In the genomic region with DNA sequence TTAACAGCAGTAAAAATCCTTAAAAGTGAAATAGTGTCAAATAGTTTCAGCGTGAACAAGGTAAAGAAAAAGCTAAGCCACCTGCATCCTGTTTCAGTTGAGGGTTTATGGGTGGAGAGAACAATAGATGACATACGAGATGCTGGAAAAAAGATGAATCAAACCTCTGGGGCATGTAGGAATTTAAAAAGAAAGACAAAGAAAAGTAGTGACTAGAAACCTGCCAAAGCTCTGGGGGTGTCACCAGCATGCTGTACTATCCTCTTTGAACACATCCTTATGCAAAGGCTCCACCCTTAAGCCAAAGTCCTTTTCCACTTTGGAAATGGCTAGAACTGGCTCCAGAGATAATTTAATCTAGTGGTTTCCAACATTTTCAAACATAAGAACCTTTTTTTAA, we compare ENCODE assay signal across 1 cellular context.
TF ChIP-seq lines count a peak whose summit lies in the region.

No MANE protein-coding gene starts in this region.

TF ChIP-seq in GM23338, 12 proteins besides CTCF, POLR2A, EP300 and RAD21 (continued from another document):
- no peak for TF ChIP-seq ZNF462 (CRISPR knock-in tag; IDR thresholded peaks at IDR 0.05)
- TF ChIP-seq EZH2 (IDR thresholded peaks at IDR 0.05; ENCODE audit: low read depth, unreplicated experiment): no peak
- no peak for TF ChIP-seq POLR2AphosphoS5 (IDR thresholded peaks at IDR 0.05; ENCODE audit: low read depth)
- TF ChIP-seq, protein P1, sequence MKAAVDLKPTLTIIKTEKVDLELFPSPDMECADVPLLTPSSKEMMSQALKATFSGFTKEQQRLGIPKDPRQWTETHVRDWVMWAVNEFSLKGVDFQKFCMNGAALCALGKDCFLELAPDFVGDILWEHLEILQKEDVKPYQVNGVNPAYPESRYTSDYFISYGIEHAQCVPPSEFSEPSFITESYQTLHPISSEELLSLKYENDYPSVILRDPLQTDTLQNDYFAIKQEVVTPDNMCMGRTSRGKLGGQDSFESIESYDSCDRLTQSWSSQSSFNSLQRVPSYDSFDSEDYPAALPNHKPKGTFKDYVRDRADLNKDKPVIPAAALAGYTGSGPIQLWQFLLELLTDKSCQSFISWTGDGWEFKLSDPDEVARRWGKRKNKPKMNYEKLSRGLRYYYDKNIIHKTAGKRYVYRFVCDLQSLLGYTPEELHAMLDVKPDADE (IDR thresholded peaks at IDR 0.05): no peak
- TF ChIP-seq ZNF114 (CRISPR knock-in tag; IDR thresholded peaks at IDR 0.05): no peak
- no peak for TF ChIP-seq STAT1 (IDR thresholded peaks at IDR 0.05; ENCODE audit: unreplicated experiment)
- TF ChIP-seq REST (IDR thresholded peaks at IDR 0.05; ENCODE audit: unreplicated experiment): no peak
- TF ChIP-seq CREB1 (CRISPR knock-in tag; IDR thresholded peaks at IDR 0.05; ENCODE audit: low read depth): no peak
- TF ChIP-seq ZNF331 (CRISPR knock-in tag; IDR thresholded peaks at IDR 0.05; ENCODE audit: low read depth): no peak
- TF ChIP-seq JUNB (IDR thresholded peaks at IDR 0.05; ENCODE audit: unreplicated experiment): no peak
- no peak for TF ChIP-seq EZH2phosphoT487 (IDR thresholded peaks at IDR 0.05; ENCODE audit: unreplicated experiment)
